Comparison of ENCODE assay signal across 10 cellular contexts in genomic region chr22:43789452-43789851, GRCh38. TPM values are rescaled to one million over a fixed set of nuclear protein-coding genes. Genes with fewer than 3 reads are reported as not detected.
DNase-seq lines count a peak whose midpoint lies in the region; TF ChIP-seq lines count a peak whose summit lies in the region.
"Had no signal": no experiment of that assay in that cellular context is flagged by ENCODE, and none has a peak within 500 bp of the region (broad histone marks: within the 10 kb centered on the region; RNA-seq: fewer than 3 reads in every experiment).

No MANE protein-coding gene starts in this region.

- WGBS in transverse colon (ENCODE audit: low coverage in 1 of 2), 2 donors, result 40 to 52% methylated on average over 1 to 7 of the region's 7 CpGs

- no peaks in the 10 kb centered on the region for H3K9me3 ChIP-seq in transverse colon
- H3K9me3 ChIP-seq: psoas muscle had no signal

- in situ Hi-C loops in astrocyte of the spinal cord (cut with HindIII; ENCODE audit: low sequenced_read_pairs) (no loop called here), transverse colon (cut with MboI; ENCODE audit: low pct_ligation_motif_present in 1 of 4, low pct_unique_long_range_greater_than_20kb in 1 of 4, low sequenced_read_pairs in 3 of 4) (no loop called here)

- no peak for TF ChIP-seq CTCF in HFF-Myc (IDR thresholded peaks at IDR 0.05; ENCODE audit: low read depth, low read length, missing control alignments)
- TF ChIP-seq CTCF in astrocyte of the spinal cord (IDR thresholded peaks at IDR 0.05; ENCODE audit: low read depth, low read length), result no peak
- TF ChIP-seq CTCF in transverse colon (IDR thresholded peaks at IDR 0.05), result no peak

- peaks cover 0 to 4% (median 2%) of the 10 kb centered on the region in 4 donors for H3K4me1 ChIP-seq in transverse colon
- H3K4me1 ChIP-seq: psoas muscle had no signal

- no peaks in the 10 kb centered on the region for H3K27me3 ChIP-seq in transverse colon

- H3K27ac ChIP-seq in transverse colon, result peak overlapping the region in 1 of 4 donors; percentile 29
- H3K27ac ChIP-seq: psoas muscle had no signal

- no peak overlapping the region for H3K4me3 ChIP-seq in HFF-Myc (replicated peaks; ENCODE audit: low read depth, low read length)
- H3K4me3 ChIP-seq in astrocyte of the spinal cord (ENCODE audit: low read depth, low read length), result no peak overlapping the region
- H3K4me3 ChIP-seq in transverse colon, result no peak overlapping the region
- H3K4me3 ChIP-seq: psoas muscle had no signal

- no peak for TF ChIP-seq POLR2A in transverse colon (IDR thresholded peaks at IDR 0.05)

- peak; percentile 27 for TF ChIP-seq EP300 in transverse colon (IDR thresholded peaks at IDR 0.05; ENCODE audit: low read depth)

- DNase-seq in HFF-Myc (ENCODE audit: extremely low read depth, low read depth) (peak; percentile 73), astrocyte of the spinal cord (ENCODE audit: low read depth, low spot score) (peak; percentile 47), hepatic stellate cell (ENCODE audit: low spot score) (peak; percentile 71), transverse colon (peak; percentile 29), COR-L47 (lab: John Stamatoyannopoulos, UW) (no peak), NCI-H1092 treated with DMSO at 0.1 percent for 48 hours (lab: John Stamatoyannopoulos, UW) (no peak), DMS114 treated with DMSO at 0.1 percent for 48 hours (lab: John Stamatoyannopoulos, UW; ENCODE audit: unreplicated experiment) (no peak)
- DNase-seq: activated CD4-positive, alpha-beta T cell treated with anti-CD3 and anti-CD28 coated beads, Interleukin-2, amount 50 U/mL, for 48 hours; OCI-M1 had no signal

- intact Hi-C loops in transverse colon (cut with DNase I; ENCODE audit: low total_unique reads), result no loop called here

- H3K36me3 ChIP-seq in transverse colon, result no peaks in the 10 kb centered on the region

RNA-seq across cellular contexts. Expression of gene EFCAB6, which starts 22.7 kb away (rescaled TPM):
- 1 to 10 TPM in 1 of 4 donors, under 1 TPM in 2, not detected in 1; 0.68 to 3.7 (median 0.80) TPM for total RNA-seq in transverse colon

Comparison
In these comparisons a context has a peak if more than half of its experiments do, and no peak if none do; other contexts are left out.
1. DNase-seq: peak in HFF-Myc (single experiment), astrocyte of the spinal cord (single experiment), hepatic stellate cell (single experiment) and transverse colon (single experiment); none in COR-L47 (single experiment), NCI-H1092 treated with DMSO at 0.1 percent for 48 hours (single experiment) and DMS114 treated with DMSO at 0.1 percent for 48 hours (single experiment).